In the genomic region with DNA sequence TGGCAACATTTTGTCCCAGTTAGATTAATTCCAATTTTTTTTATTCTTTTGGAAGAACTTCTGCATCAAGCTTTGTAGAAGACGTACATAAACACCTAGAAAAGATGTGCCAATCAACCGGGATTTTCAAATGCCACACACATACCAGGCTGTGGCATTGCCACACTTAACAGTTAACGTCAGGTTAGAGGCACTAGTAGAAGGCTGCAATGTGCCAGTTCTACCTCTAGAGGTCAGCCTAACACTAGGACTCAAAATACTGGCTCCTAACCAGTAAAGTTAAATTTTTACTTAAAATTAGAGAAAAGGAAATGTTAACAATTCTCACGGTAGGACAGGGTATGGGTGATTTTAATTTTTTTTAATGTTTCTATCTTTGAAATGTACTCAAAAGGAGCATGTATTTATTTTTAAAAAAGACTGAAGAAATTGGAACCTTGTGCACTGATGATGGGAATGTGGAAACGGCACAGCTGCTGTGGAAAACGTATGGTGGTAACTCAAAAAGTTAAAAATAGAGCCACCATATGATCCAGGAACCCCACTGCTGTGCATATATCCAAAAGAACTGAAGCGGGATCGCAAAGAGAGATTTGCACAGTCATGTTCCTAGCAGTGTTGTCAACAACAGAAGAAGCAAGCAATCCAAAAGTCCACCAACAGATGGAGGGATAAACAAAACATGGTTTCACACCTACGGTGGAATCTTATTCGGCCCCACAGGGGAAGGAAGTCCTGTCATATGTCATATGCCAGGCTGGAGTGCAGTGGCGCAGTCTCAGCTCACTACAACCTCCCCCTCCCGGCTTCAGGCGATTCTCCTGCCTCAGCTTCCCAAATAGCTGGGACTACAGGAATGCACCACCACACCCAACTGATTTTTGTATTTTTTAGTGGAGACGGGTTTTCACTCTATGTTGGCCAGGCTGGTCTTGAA, we compare ENCODE assay signal across 9 cellular contexts. TPM values are rescaled to one million over a fixed set of nuclear protein-coding genes. Genes with fewer than 3 reads are reported as not detected.
A peak's percentile ranks its signal among the peaks of the same experiment; 100 is the strongest.
DNase-seq lines count a peak whose midpoint lies in the region; ATAC-seq and TF ChIP-seq lines count a peak whose summit lies in the region.
"Had no signal": no experiment of that assay in that cellular context is flagged by ENCODE, and none has a peak within 500 bp of the region (broad histone marks: within the 10 kb centered on the region; RNA-seq: fewer than 3 reads in every experiment).

No MANE protein-coding gene starts in this region.

- no peaks in the 10 kb centered on the region for H3K36me3 ChIP-seq in CD8-positive, alpha-beta memory T cell (ENCODE audit: insufficient read depth, low read length)
- H3K36me3 ChIP-seq in right lobe of liver, result no peaks in the 10 kb centered on the region

- H3K36me3 Mint-ChIP-seq in CD8-positive, alpha-beta memory T cell, result peaks cover 2 to 4% (median 3%) of the 10 kb centered on the region in 3 donors

- CTCF ChIA-PET in CD8-positive, alpha-beta memory T cell (lab: Charles Lee), result interaction anchor here (0.7 to 6.6 kb wide), 18 partner anchors 13 to 430 kb away, joined by 3 to 52 read pairs (median 3); a partner anchor contains a TSS

- peak; percentile 53 for ATAC-seq in GM21737 (IDR thresholded peaks at IDR 0.05; ENCODE audit: unreplicated experiment)
- peak; percentile 82 to 91 (median 90) for ATAC-seq in right lobe of liver
- no peak for ATAC-seq in GM21717 (IDR thresholded peaks at IDR 0.05; ENCODE audit: unreplicated experiment)

- DNase-seq in CD8-positive, alpha-beta memory T cell, result peak; percentile 20 to 70 (median 51)
- DNase-seq in NCI-H524 (lab: John Stamatoyannopoulos, UW) (peak; percentile 74 to 87), dedifferentiated amniotic fluid mesenchymal stem cell (ENCODE audit: extremely low spot score) (peak; percentile 76), right lobe of liver (no peak)
- DNase-seq in activated CD4-positive, alpha-beta T cell treated with anti-CD3 and anti-CD28 coated beads for 4 hours, result peak; percentile 48 to 71
- DNase-seq in stimulated activated CD4-positive, alpha-beta T cell treated with anti-CD3 and anti-CD28 coated beads, TNF-alpha, amount 100 ng/mL, for 4 hours (ENCODE audit: low read depth in 3 of 3), result peak in 2 of 3 experiments; percentile 18 to 47

- peaks cover 0 to 3% (median 0%) of the 10 kb centered on the region in 5 donors for H3K9me3 Mint-ChIP-seq in CD8-positive, alpha-beta memory T cell

- WGBS in right lobe of liver (ENCODE audit: insufficient coverage, low coverage, low lambda C conversion rate, missing lambda C conversion rate), result 8% methylated on average over 13 of the region's 14 CpGs

- H3K4me1 ChIP-seq in CD8-positive, alpha-beta memory T cell (ENCODE audit: insufficient read depth, low read length), result no peaks in the 10 kb centered on the region
- peaks cover 0 to 33% (median 8%) of the 10 kb centered on the region in 4 donors for H3K4me1 ChIP-seq in right lobe of liver

- no peaks in the 10 kb centered on the region for H3K9me3 ChIP-seq in CD8-positive, alpha-beta memory T cell (ENCODE audit: low read length)
- no peaks in the 10 kb centered on the region for H3K9me3 ChIP-seq in right lobe of liver

- no peak overlapping the region for H3K27ac ChIP-seq in CD8-positive, alpha-beta memory T cell (ENCODE audit: low read depth, low read length)
- peak overlapping the region in 2 of 3 donors; percentile 56 to 68 for H3K27ac ChIP-seq in right lobe of liver

- no peak overlapping the region for H3K4me3 Mint-ChIP-seq in CD8-positive, alpha-beta memory T cell
- H3K4me3 Mint-ChIP-seq: T-helper 1 cell treated with Interleukin-12 subunit alpha and Interleukin-12 subunit beta and Interleukin-4 antibody, amounts not matched to agents 30 μg/mL and 1 μg/mL, for 36 hours had no signal

- H3K27me3 Mint-ChIP-seq in CD8-positive, alpha-beta memory T cell, result peaks cover 0 to 1% of the 10 kb centered on the region in 2 donors

- peak; percentile 95 to 99 (median 96) for TF ChIP-seq CTCF in right lobe of liver (IDR thresholded peaks at IDR 0.05)

- no peaks in the 10 kb centered on the region for H3K27me3 ChIP-seq in CD8-positive, alpha-beta memory T cell (ENCODE audit: insufficient read depth, low read length, poor library complexity, severe bottlenecking)
- no peaks in the 10 kb centered on the region for H3K27me3 ChIP-seq in right lobe of liver

- intact Hi-C loops in right lobe of liver (cut with DNase I), result loop anchor here in 1 of 2 donors (10.0 kb wide), 1 partner anchor 209 kb away; a partner anchor contains a TSS

- H3K4me3 ChIP-seq in CD8-positive, alpha-beta memory T cell (ENCODE audit: low read length), result no peak overlapping the region
- peak overlapping the region in 1 of 3 donors; percentile 32 for H3K4me3 ChIP-seq in right lobe of liver

- H3K27ac Mint-ChIP-seq in CD8-positive, alpha-beta memory T cell, result no peak overlapping the region
- H3K27ac Mint-ChIP-seq: T-helper 1 cell treated with Interleukin-12 subunit alpha and Interleukin-12 subunit beta and Interleukin-4 antibody, amounts not matched to agents 30 μg/mL and 1 μg/mL, for 36 hours had no signal

- H3K4me1 Mint-ChIP-seq in CD8-positive, alpha-beta memory T cell, result peaks cover 0 to 6% (median 3%) of the 10 kb centered on the region in 3 donors

- no peak for TF ChIP-seq POLR2A in right lobe of liver (IDR thresholded peaks at IDR 0.05)

- POLR2A ChIA-PET in CD8-positive, alpha-beta memory T cell (lab: Charles Lee), result interaction anchor here (1.5 kb wide), 1 partner anchor 278 kb away, joined by 3 read pairs; a partner anchor contains a TSS

RNA-seq across cellular contexts. Expression of a gene that starts 30.3 kb away (rescaled TPM):
- total RNA-seq in CD8-positive, alpha-beta memory T cell, result 1 to 10 TPM; 7.2 to 7.8 TPM
- 36.1 TPM for polyA plus RNA-seq in CD8-positive, alpha-beta memory T cell
- 100 to 1,000 TPM; 111 to 185 (median 151) TPM for total RNA-seq in right lobe of liver

Comparison
In these comparisons a context has a peak if more than half of its experiments do, and no peak if none do; other contexts are left out.
1. DNase-seq: peak in CD8-positive, alpha-beta memory T cell (5 of 5), NCI-H524 (2 of 2), activated CD4-positive, alpha-beta T cell treated with anti-CD3 and anti-CD28 coated beads for 4 hours (2 of 2), dedifferentiated amniotic fluid mesenchymal stem cell (single experiment) and stimulated activated CD4-positive, alpha-beta T cell treated with anti-CD3 and anti-CD28 coated beads, TNF-alpha, amount 100 ng/mL, for 4 hours (2 of 3); none in right lobe of liver (0 of 3).
2. RNA of a gene that starts 30.3 kb away (total RNA-seq): 111 to 185 TPM in right lobe of liver; 7.2 to 7.8 TPM in CD8-positive, alpha-beta memory T cell; every median in the first group is over 10 times any median in the second.